ENCODE assay signal across 30 cellular contexts in the genomic region with DNA sequence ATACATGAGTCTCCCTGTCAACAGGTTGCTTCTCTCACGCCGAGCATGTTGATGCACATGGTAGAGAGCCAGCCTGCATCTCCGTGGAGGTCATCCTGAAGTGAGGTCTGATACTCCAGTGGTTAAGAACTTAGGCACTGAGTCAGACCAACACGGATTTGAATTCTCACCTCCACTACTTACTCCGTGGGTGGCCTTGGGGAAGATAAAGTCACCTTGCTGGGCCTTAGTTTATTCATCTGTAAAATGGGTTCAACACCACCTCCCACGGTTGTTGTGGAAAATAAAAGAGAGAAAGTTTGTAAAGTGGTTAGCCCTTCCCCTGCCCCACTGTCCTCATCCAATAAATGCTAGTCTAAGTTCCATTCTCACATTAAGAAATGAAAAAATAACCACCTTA.
"Had no signal": no experiment of that assay in that cellular context is flagged by ENCODE, and none has a peak within 500 bp of the region (broad histone marks: within the 10 kb centered on the region; RNA-seq: fewer than 3 reads in every experiment).

No MANE protein-coding gene starts in this region.

- H3K4me1 Mint-ChIP-seq: natural killer cell; stimulated activated effector memory CD8-positive, alpha-beta T cell treated with anti-CD3 and anti-CD28 coated beads, Interleukin-12 subunit alpha, Interleukin-12 subunit beta, amount 100 ng/mL, for 72 hours; stimulated activated naive B cell treated with anti-CD40 and anti-IgM and Interleukin-4, amounts not matched to agents 10 μg/mL and 1 μg/mL and 100 μg/mL, for 72 hours had no signal

- H3K36me3 ChIP-seq: neural progenitor cell, ovary, spleen, suprapubic skin, tibial artery, transverse colon, upper lobe of left lung, vagina had no signal

- FAIRE-seq: urothelium cell line had no signal

- H3K27ac Mint-ChIP-seq: naive thymus-derived CD4-positive, alpha-beta T cell; natural killer cell; nephron; neural progenitor cell; progenitor cell of endocrine pancreas; stimulated activated effector memory CD8-positive, alpha-beta T cell treated with anti-CD3 and anti-CD28 coated beads, Interleukin-12 subunit alpha, Interleukin-12 subunit beta, amount 100 ng/mL, for 72 hours; stimulated activated naive B cell treated with anti-CD40 and anti-IgM and Interleukin-4, amounts not matched to agents 10 μg/mL and 1 μg/mL and 100 μg/mL, for 72 hours; stimulated activated naive CD8-positive, alpha-beta T cell treated with anti-CD3 and anti-CD28 coated beads, Interleukin-15, Interleukin-2, amounts not matched to agents 100 ng/mL and 50 ng/mL, for 24 hours had no signal

- H3K4me3 ChIP-seq: neural progenitor cell, ovary, psoas muscle, skin epidermis, smooth muscle cell, spleen, suprapubic skin, testis, tibial artery, transverse colon, upper lobe of left lung, vagina had no signal

- H3K9me3 ChIP-seq: ovary, psoas muscle, spleen, suprapubic skin, testis, tibial artery, transverse colon, upper lobe of left lung, vagina had no signal

- H3K9me3 Mint-ChIP-seq: natural killer cell; nephron; neural progenitor cell; stimulated activated effector memory CD8-positive, alpha-beta T cell treated with anti-CD3 and anti-CD28 coated beads, Interleukin-12 subunit alpha, Interleukin-12 subunit beta, amount 100 ng/mL, for 72 hours; stimulated activated naive B cell treated with anti-CD40 and anti-IgM and Interleukin-4, amounts not matched to agents 10 μg/mL and 1 μg/mL and 100 μg/mL, for 72 hours; stimulated activated naive CD8-positive, alpha-beta T cell treated with anti-CD3 and anti-CD28 coated beads, Interleukin-15, Interleukin-2, amounts not matched to agents 100 ng/mL and 50 ng/mL, for 24 hours had no signal

- H2AFZ ChIP-seq: neural progenitor cell, parathyroid adenoma had no signal

- H3K4me1 ChIP-seq: parathyroid adenoma, spleen, testis, tibial artery, upper lobe of left lung had no signal

- H3K4me2 ChIP-seq: neural progenitor cell, smooth muscle cell had no signal

- DNase-seq: naive thymus-derived CD4-positive, alpha-beta T cell; natural killer cell; occipital lobe; ovary; posterior cingulate gyrus; psoas muscle; right cardiac atrium; spleen; stimulated activated CD4-positive, alpha-beta T cell treated with anti-CD3 and anti-CD28 coated beads, Interleukin-12 subunit alpha, Interleukin-12 subunit beta, amount 100 ng/mL, for 4 hours; stimulated activated CD4-positive, alpha-beta T cell treated with anti-CD3 and anti-CD28 coated beads, Interleukin-1b, Interleukin-23, amount 100 ng/mL, for 48 hours; stimulated activated CD4-positive, alpha-beta T cell treated with anti-CD3 and anti-CD28 coated beads, Interleukin-4, amount 100 ng/mL, for 24 hours; stimulated activated naive B cell treated with anti-CD40 and anti-IgM and Interleukin-4, amounts not matched to agents 10 μg/mL and 1 μg/mL and 100 μg/mL, for 72 hours; stimulated activated naive CD4-positive, alpha-beta T cell treated with Interleukin-2 at 50 U/mL for 16 hours; substantia nigra; testis; tibial artery; transverse colon; upper lobe of left lung had no signal

- H3K9ac ChIP-seq: neural progenitor cell, parathyroid adenoma had no signal

- ATAC-seq: naive thymus-derived CD4-positive, alpha-beta T cell; natural killer cell; psoas muscle; right cardiac atrium; sciatic nerve; stimulated activated effector memory CD8-positive, alpha-beta T cell treated with anti-CD3 and anti-CD28 coated beads, Interleukin-12 subunit alpha, Interleukin-12 subunit beta, amount 100 ng/mL, for 72 hours; stimulated activated naive B cell treated with anti-CD40 and anti-IgM and Interleukin-4, amounts not matched to agents 10 μg/mL and 1 μg/mL and 100 μg/mL, for 72 hours had no signal

- H3K27ac ChIP-seq: neural progenitor cell, ovary, parathyroid adenoma, skin epidermis, spleen, suprapubic skin, testis, tibial artery, transverse colon, vagina had no signal

- H3K36me3 Mint-ChIP-seq: natural killer cell; neural progenitor cell; stimulated activated effector memory CD8-positive, alpha-beta T cell treated with anti-CD3 and anti-CD28 coated beads, Interleukin-12 subunit alpha, Interleukin-12 subunit beta, amount 100 ng/mL, for 72 hours; stimulated activated naive B cell treated with anti-CD40 and anti-IgM and Interleukin-4, amounts not matched to agents 10 μg/mL and 1 μg/mL and 100 μg/mL, for 72 hours had no signal

- H3K27me3 Mint-ChIP-seq: progenitor cell of endocrine pancreas had no signal

- H3K79me2 ChIP-seq: parathyroid adenoma had no signal

- H3K27me3 ChIP-seq: neural progenitor cell, ovary, suprapubic skin, testis, upper lobe of left lung, vagina had no signal

- H3K4me3 Mint-ChIP-seq: naive thymus-derived CD4-positive, alpha-beta T cell; natural killer cell; nephron; neural progenitor cell; stimulated activated effector memory CD8-positive, alpha-beta T cell treated with anti-CD3 and anti-CD28 coated beads, Interleukin-12 subunit alpha, Interleukin-12 subunit beta, amount 100 ng/mL, for 72 hours; stimulated activated naive B cell treated with anti-CD40 and anti-IgM and Interleukin-4, amounts not matched to agents 10 μg/mL and 1 μg/mL and 100 μg/mL, for 72 hours; stimulated activated naive CD8-positive, alpha-beta T cell treated with anti-CD3 and anti-CD28 coated beads, Interleukin-15, Interleukin-2, amounts not matched to agents 100 ng/mL and 50 ng/mL, for 24 hours had no signal
